ENCODE assay signal across 11 cellular contexts in genomic region chr12:121632069-121632970, GRCh38. TPM values are rescaled to one million over a fixed set of nuclear protein-coding genes. Genes with fewer than 3 reads are reported as not detected.
A peak's percentile ranks its signal among the peaks of the same experiment; 100 is the strongest.
DNase-seq lines count a peak whose midpoint lies in the region; ATAC-seq and TF ChIP-seq lines count a peak whose summit lies in the region.
"Had no signal": no experiment of that assay in that cellular context is flagged by ENCODE, and none has a peak within 500 bp of the region (broad histone marks: within the 10 kb centered on the region; RNA-seq: fewer than 3 reads in every experiment).

No MANE protein-coding gene starts in this region.

- H2AK5ac ChIP-seq in mesenchymal stem cell (ENCODE audit: low read length, severe bottlenecking): no peak overlapping the region

- H3K27ac Mint-ChIP-seq in activated CD8-positive, alpha-beta memory T cell treated with anti-CD3 and anti-CD28 coated beads, Interleukin-2, amount 10 ng/mL, durations not matched to agents 7 days and 5 days: peak overlapping the region; percentile 69
- peak overlapping the region; percentile 34 to 69 for H3K27ac Mint-ChIP-seq in activated naive CD4-positive, alpha-beta T cell treated with anti-CD3 and anti-CD28 coated beads, Interleukin-2, amount 50 U/mL, for 72 hours

- no peak for TF ChIP-seq POLR2A in suprapubic skin (IDR thresholded peaks at IDR 0.05)

- ATAC-seq in activated CD8-positive, alpha-beta memory T cell treated with anti-CD3 and anti-CD28 coated beads, Interleukin-2, amount 10 ng/mL, durations not matched to agents 7 days and 5 days: no peak
- ATAC-seq in activated naive CD4-positive, alpha-beta T cell treated with anti-CD3 and anti-CD28 coated beads, Interleukin-2, amount 50 U/mL, for 72 hours: no peak
- no peak for ATAC-seq in GM21360 (IDR thresholded peaks at IDR 0.05; ENCODE audit: unreplicated experiment)
- ATAC-seq: left colon had no signal

- WGBS in mesenchymal stem cell: 38% methylated on average over 9 of the region's 11 CpGs
- 67% methylated on average over 11 of the region's 11 CpGs for WGBS in suprapubic skin

- no peak for TF ChIP-seq EP300 in suprapubic skin (IDR thresholded peaks at IDR 0.05)

- no peak overlapping the region for H2BK5ac ChIP-seq in mesenchymal stem cell (ENCODE audit: low read depth, low read length, poor library complexity, severe bottlenecking)

- H3K4me1 Mint-ChIP-seq in activated CD8-positive, alpha-beta memory T cell treated with anti-CD3 and anti-CD28 coated beads, Interleukin-2, amount 10 ng/mL, durations not matched to agents 7 days and 5 days: peaks cover 74% of the 10 kb centered on the region

- H3K18ac ChIP-seq in mesenchymal stem cell (ENCODE audit: low read depth in 1 of 2, low read length in 2 of 2): peak overlapping the region; percentile 13 to 45

- POLR2A ChIA-PET in GM10248 (lab: Yijun Ruan, JAX): no interaction called here

- intact Hi-C loops in left ventricle myocardium inferior (cut with micrococcal nuclease): no loop called here

- H2BK12ac ChIP-seq in mesenchymal stem cell (ENCODE audit: low read length in 2 of 2): peak overlapping the region in 1 of 2 experiments; percentile 10

- H3K4me3 ChIP-seq in mesenchymal stem cell (ENCODE audit: insufficient read depth in 1 of 2, low read depth in 1 of 2, low read length in 2 of 2): no peak overlapping the region
- H3K4me3 ChIP-seq in suprapubic skin: no peak overlapping the region
- H3K4me3 ChIP-seq in left ventricle myocardium inferior: no peak overlapping the region

- no peak overlapping the region for H4K91ac ChIP-seq in mesenchymal stem cell (ENCODE audit: low read length)

- H3K27me3 Mint-ChIP-seq in activated CD8-positive, alpha-beta memory T cell treated with anti-CD3 and anti-CD28 coated beads, Interleukin-2, amount 10 ng/mL, durations not matched to agents 7 days and 5 days: no peaks in the 10 kb centered on the region

- no peak overlapping the region for H2AFZ ChIP-seq in mesenchymal stem cell (ENCODE audit: low read depth, low read length)

- no peak overlapping the region for H3K4me2 ChIP-seq in mesenchymal stem cell (ENCODE audit: low read length, poor library complexity, severe bottlenecking)

- H3K4me1 ChIP-seq in mesenchymal stem cell (ENCODE audit: control insufficient read depth, insufficient read depth, low read depth, low read length): peaks cover 25% of the 10 kb centered on the region
- peaks cover 74% of the 10 kb centered on the region for H3K4me1 ChIP-seq in suprapubic skin
- H3K4me1 ChIP-seq in left ventricle myocardium inferior: peaks cover 46% of the 10 kb centered on the region

- peak overlapping the region; percentile 1 for H3K4me3 Mint-ChIP-seq in activated CD8-positive, alpha-beta memory T cell treated with anti-CD3 and anti-CD28 coated beads, Interleukin-2, amount 10 ng/mL, durations not matched to agents 7 days and 5 days

- no peak overlapping the region for H4K8ac ChIP-seq in mesenchymal stem cell (ENCODE audit: low read length)

- H3K27me3 ChIP-seq in mesenchymal stem cell (ENCODE audit: control insufficient read depth in 1 of 2, insufficient read depth in 1 of 2, low read length in 2 of 2) (no peaks in the 10 kb centered on the region), suprapubic skin (no peaks in the 10 kb centered on the region), left ventricle myocardium inferior (ENCODE audit: low read depth) (no peaks in the 10 kb centered on the region)

- no peak overlapping the region for H3K27ac ChIP-seq in mesenchymal stem cell (ENCODE audit: low read length, poor library complexity, severe bottlenecking)
- H3K27ac ChIP-seq in suprapubic skin: peak overlapping the region; percentile 60
- no peak overlapping the region for H3K27ac ChIP-seq in left ventricle myocardium inferior (replicated peaks)

- H3K4ac ChIP-seq in mesenchymal stem cell (ENCODE audit: low read depth in 1 of 2, low read length in 2 of 2): no peak overlapping the region

- H3K14ac ChIP-seq in mesenchymal stem cell (ENCODE audit: low read length in 2 of 2): no peak overlapping the region

- TF ChIP-seq CTCF in suprapubic skin (IDR thresholded peaks at IDR 0.05) (no peak), left ventricle myocardium inferior (IDR thresholded peaks at IDR 0.05; ENCODE audit: borderline replicate concordance) (no peak), GM10248 (IDR thresholded peaks at IDR 0.05; ENCODE audit: control extremely low read depth, extremely low read depth, low read depth, missing control alignments) (no peak)

- no peaks in the 10 kb centered on the region for H3K9me3 Mint-ChIP-seq in activated CD8-positive, alpha-beta memory T cell treated with anti-CD3 and anti-CD28 coated beads, Interleukin-2, amount 10 ng/mL, durations not matched to agents 7 days and 5 days (ENCODE audit: low read depth)
- H3K9me3 Mint-ChIP-seq in activated naive CD4-positive, alpha-beta T cell treated with anti-CD3 and anti-CD28 coated beads, Interleukin-2, amount 50 U/mL, for 72 hours: no peaks in the 10 kb centered on the region

- no peak overlapping the region for H2BK15ac ChIP-seq in mesenchymal stem cell (ENCODE audit: low read depth, poor library complexity, severe bottlenecking)

- no peak overlapping the region for H3K23ac ChIP-seq in mesenchymal stem cell (ENCODE audit: low read length in 2 of 2)

- no peak for DNase-seq in activated CD8-positive, alpha-beta memory T cell treated with anti-CD3 and anti-CD28 coated beads, Interleukin-2, amount 10 ng/mL, durations not matched to agents 7 days and 5 days
- no peak for DNase-seq in activated CD8-positive, alpha-beta memory T cell treated with anti-CD3 and anti-CD28 coated beads for 24 hours
- DNase-seq in activated naive CD4-positive, alpha-beta T cell treated with anti-CD3 and anti-CD28 coated beads, Interleukin-2, amount 50 U/mL, for 72 hours (ENCODE audit: low spot score in 2 of 2): no peak
- peak; percentile 94 for DNase-seq in mesenchymal stem cell
- DNase-seq in suprapubic skin (ENCODE audit: low spot score in 2 of 2): no peak
- no peak for DNase-seq in left ventricle myocardium inferior
- DNase-seq in GM10248 (ENCODE audit: extremely low spot score): no peak
- DNase-seq: activated gamma-delta T cell treated with Interleukin-2 at 50 U/mL for 16 hours; left colon; stimulated activated CD4-positive, alpha-beta T cell treated with anti-CD3 and anti-CD28 coated beads, Interleukin-2, amount 100 ng/mL, for 24 hours had no signal

- no peak overlapping the region for H3K9ac ChIP-seq in mesenchymal stem cell (ENCODE audit: low read length)

- H3K79me1 ChIP-seq in mesenchymal stem cell (replicated peaks; ENCODE audit: low read length, poor library complexity, severe bottlenecking): peaks cover 35% of the 10 kb centered on the region

- CTCF ChIA-PET in activated CD8-positive, alpha-beta memory T cell treated with anti-CD3 and anti-CD28 coated beads, Interleukin-2, amount 10 ng/mL, durations not matched to agents 7 days and 5 days (lab: Charles Lee): interaction anchor here (0.8 to 1.6 kb wide), 2 partner anchors 36 to 80 kb away, joined by 4 to 6 read pairs; no protein-coding TSS in a partner anchor
- CTCF ChIA-PET in GM10248 (lab: Yijun Ruan, JAX): interaction anchor here (0.8 to 1.4 kb wide), 5 partner anchors 9 to 190 kb away, joined by 3 to 5 read pairs (median 3); no protein-coding TSS in a partner anchor

- H2BK120ac ChIP-seq in mesenchymal stem cell (ENCODE audit: low read depth, low read length): no peak overlapping the region

- H3K36me3 ChIP-seq in mesenchymal stem cell (ENCODE audit: control insufficient read depth in 1 of 2, insufficient read depth in 2 of 2, low read depth in 1 of 2, low read length in 2 of 2): no peaks in the 10 kb centered on the region
- H3K36me3 ChIP-seq in suprapubic skin: no peaks in the 10 kb centered on the region
- H3K36me3 ChIP-seq in left ventricle myocardium inferior: no peaks in the 10 kb centered on the region

- peaks cover 29% of the 10 kb centered on the region for H3K36me3 Mint-ChIP-seq in activated CD8-positive, alpha-beta memory T cell treated with anti-CD3 and anti-CD28 coated beads, Interleukin-2, amount 10 ng/mL, durations not matched to agents 7 days and 5 days
- H3K36me3 Mint-ChIP-seq in activated naive CD4-positive, alpha-beta T cell treated with anti-CD3 and anti-CD28 coated beads, Interleukin-2, amount 50 U/mL, for 72 hours: peaks cover 23 to 42% of the 10 kb centered on the region in 2 donors

- H3K9me3 ChIP-seq in mesenchymal stem cell (ENCODE audit: control insufficient read depth, low read length) (no peaks in the 10 kb centered on the region), suprapubic skin (no peaks in the 10 kb centered on the region), left ventricle myocardium inferior (replicated peaks) (no peaks in the 10 kb centered on the region)

RNA-seq across cellular contexts. Expression of gene ORAI1, which starts 6.0 kb away (rescaled TPM):
- 10 to 100 TPM; 53.7 to 61.1 TPM for total RNA-seq in activated CD8-positive, alpha-beta memory T cell treated with anti-CD3 and anti-CD28 coated beads, Interleukin-2, amount 10 ng/mL, durations not matched to agents 7 days and 5 days
- total RNA-seq in activated naive CD4-positive, alpha-beta T cell treated with anti-CD3 and anti-CD28 coated beads, Interleukin-2, amount 50 U/mL, for 72 hours: 10 to 100 TPM; 23.0 to 23.2 TPM
- polyA plus RNA-seq in mesenchymal stem cell (2013, experiment 1 of 2): 31.8 TPM
- polyA plus RNA-seq in mesenchymal stem cell (2013, experiment 2 of 2): 32.0 TPM
- total RNA-seq in suprapubic skin (10 to 100 TPM; 56.5 to 81.4 (median 71.4) TPM), left ventricle myocardium inferior (11.4 TPM)

RNA-seq across cellular contexts. Expression of gene MORN3, which starts 37.1 kb away (rescaled TPM):
- 1 to 10 TPM in 1 of 2 experiments, under 1 TPM in 1; 0.54 to 1.2 TPM for total RNA-seq in activated CD8-positive, alpha-beta memory T cell treated with anti-CD3 and anti-CD28 coated beads, Interleukin-2, amount 10 ng/mL, durations not matched to agents 7 days and 5 days
- 1 to 10 TPM; 1.3 to 2.9 TPM for total RNA-seq in activated naive CD4-positive, alpha-beta T cell treated with anti-CD3 and anti-CD28 coated beads, Interleukin-2, amount 50 U/mL, for 72 hours
- 0.35 TPM for polyA plus RNA-seq in mesenchymal stem cell (2013, experiment 1 of 2)
- polyA plus RNA-seq in mesenchymal stem cell (2013, experiment 2 of 2): 0.44 TPM
- 1 to 10 TPM; 1.5 to 4.5 (median 2.6) TPM for total RNA-seq in suprapubic skin
- total RNA-seq in left ventricle myocardium inferior: not detected
- total RNA-seq: left colon had no signal

RNA-seq across cellular contexts. Expression of gene KDM2B, which starts 51.5 kb away (rescaled TPM):
- 10 to 100 TPM; 63.8 to 64.8 TPM for total RNA-seq in activated CD8-positive, alpha-beta memory T cell treated with anti-CD3 and anti-CD28 coated beads, Interleukin-2, amount 10 ng/mL, durations not matched to agents 7 days and 5 days
- 10 to 100 TPM; 28.9 to 66.8 TPM for total RNA-seq in activated naive CD4-positive, alpha-beta T cell treated with anti-CD3 and anti-CD28 coated beads, Interleukin-2, amount 50 U/mL, for 72 hours
- polyA plus RNA-seq in mesenchymal stem cell (2013, experiment 1 of 2): 15.0 TPM
- polyA plus RNA-seq in mesenchymal stem cell (2013, experiment 2 of 2): 13.5 TPM
- total RNA-seq in suprapubic skin: 10 to 100 TPM; 47.8 to 53.7 (median 50.4) TPM
- 13.0 TPM for total RNA-seq in left ventricle myocardium inferior
